In genomic region chr2:159285929-159286708, GRCh38 we compare ENCODE assay signal across 1 cellular context.
A peak's percentile ranks its signal among the peaks of the same experiment; 100 is the strongest.
TF ChIP-seq lines count a peak whose summit lies in the region.

Gene WDSUB1, minus strand, starts transcription at chr2:159286703. Its CDS starts 3,634 bp downstream, at chr2:159283069.

TF ChIP-seq in WTC11, 78 proteins besides CTCF, POLR2A, EP300 and RAD21 (continued from another document and continues in another):
- 0 out of 2 replicates have a peak, but pooled peaks have one; percentile 53 for TF ChIP-seq ZNF263 (CRISPR knock-in tag; IDR thresholded peaks at IDR 0.05; ENCODE audit: low read depth)
- TF ChIP-seq, protein P1, sequence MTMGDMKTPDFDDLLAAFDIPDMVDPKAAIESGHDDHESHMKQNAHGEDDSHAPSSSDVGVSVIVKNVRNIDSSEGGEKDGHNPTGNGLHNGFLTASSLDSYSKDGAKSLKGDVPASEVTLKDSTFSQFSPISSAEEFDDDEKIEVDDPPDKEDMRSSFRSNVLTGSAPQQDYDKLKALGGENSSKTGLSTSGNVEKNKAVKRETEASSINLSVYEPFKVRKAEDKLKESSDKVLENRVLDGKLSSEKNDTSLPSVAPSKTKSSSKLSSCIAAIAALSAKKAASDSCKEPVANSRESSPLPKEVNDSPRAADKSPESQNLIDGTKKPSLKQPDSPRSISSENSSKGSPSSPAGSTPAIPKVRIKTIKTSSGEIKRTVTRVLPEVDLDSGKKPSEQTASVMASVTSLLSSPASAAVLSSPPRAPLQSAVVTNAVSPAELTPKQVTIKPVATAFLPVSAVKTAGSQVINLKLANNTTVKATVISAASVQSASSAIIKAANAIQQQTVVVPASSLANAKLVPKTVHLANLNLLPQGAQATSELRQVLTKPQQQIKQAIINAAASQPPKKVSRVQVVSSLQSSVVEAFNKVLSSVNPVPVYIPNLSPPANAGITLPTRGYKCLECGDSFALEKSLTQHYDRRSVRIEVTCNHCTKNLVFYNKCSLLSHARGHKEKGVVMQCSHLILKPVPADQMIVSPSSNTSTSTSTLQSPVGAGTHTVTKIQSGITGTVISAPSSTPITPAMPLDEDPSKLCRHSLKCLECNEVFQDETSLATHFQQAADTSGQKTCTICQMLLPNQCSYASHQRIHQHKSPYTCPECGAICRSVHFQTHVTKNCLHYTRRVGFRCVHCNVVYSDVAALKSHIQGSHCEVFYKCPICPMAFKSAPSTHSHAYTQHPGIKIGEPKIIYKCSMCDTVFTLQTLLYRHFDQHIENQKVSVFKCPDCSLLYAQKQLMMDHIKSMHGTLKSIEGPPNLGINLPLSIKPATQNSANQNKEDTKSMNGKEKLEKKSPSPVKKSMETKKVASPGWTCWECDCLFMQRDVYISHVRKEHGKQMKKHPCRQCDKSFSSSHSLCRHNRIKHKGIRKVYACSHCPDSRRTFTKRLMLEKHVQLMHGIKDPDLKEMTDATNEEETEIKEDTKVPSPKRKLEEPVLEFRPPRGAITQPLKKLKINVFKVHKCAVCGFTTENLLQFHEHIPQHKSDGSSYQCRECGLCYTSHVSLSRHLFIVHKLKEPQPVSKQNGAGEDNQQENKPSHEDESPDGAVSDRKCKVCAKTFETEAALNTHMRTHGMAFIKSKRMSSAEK (CRISPR knock-in tag; IDR thresholded peaks at IDR 0.05; ENCODE audit: borderline replicate concordance), result no peak
- no peak for TF ChIP-seq ZNF425 (CRISPR knock-in tag; conservative IDR thresholded peaks at IDR 0.05)
- TF ChIP-seq, protein P2, sequence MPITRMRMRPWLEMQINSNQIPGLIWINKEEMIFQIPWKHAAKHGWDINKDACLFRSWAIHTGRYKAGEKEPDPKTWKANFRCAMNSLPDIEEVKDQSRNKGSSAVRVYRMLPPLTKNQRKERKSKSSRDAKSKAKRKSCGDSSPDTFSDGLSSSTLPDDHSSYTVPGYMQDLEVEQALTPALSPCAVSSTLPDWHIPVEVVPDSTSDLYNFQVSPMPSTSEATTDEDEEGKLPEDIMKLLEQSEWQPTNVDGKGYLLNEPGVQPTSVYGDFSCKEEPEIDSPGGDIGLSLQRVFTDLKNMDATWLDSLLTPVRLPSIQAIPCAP (CRISPR knock-in tag; IDR thresholded peaks at IDR 0.05), result no peak
- TF ChIP-seq ZNF317 (CRISPR knock-in tag; IDR thresholded peaks at IDR 0.05; ENCODE audit: borderline replicate concordance, low read depth), result peak; percentile 35; the same call in 1 of the 2 replicates
- TF ChIP-seq ZNF416 (CRISPR knock-in tag; IDR thresholded peaks at IDR 0.05), result no peak
- no peak; the same call in 1 of the 2 replicates for TF ChIP-seq ZNF232 (CRISPR knock-in tag; IDR thresholded peaks at IDR 0.05)
- peak; percentile 92 for TF ChIP-seq USF1 (CRISPR knock-in tag; IDR thresholded peaks at IDR 0.05)
- TF ChIP-seq JAZF1 (CRISPR knock-in tag; IDR thresholded peaks at IDR 0.05), result no peak
- peak; percentile 93 for TF ChIP-seq FOXP4 (CRISPR knock-in tag; IDR thresholded peaks at IDR 0.05)
- peak; percentile 85; the same call in 1 of the 2 replicates for TF ChIP-seq MYBL2 (CRISPR knock-in tag; IDR thresholded peaks at IDR 0.05)
- peak; percentile 95 for TF ChIP-seq ZBTB43 (CRISPR knock-in tag; IDR thresholded peaks at IDR 0.05)
- TF ChIP-seq PRRX2 (CRISPR knock-in tag; IDR thresholded peaks at IDR 0.05), result no peak
- 0 out of 2 replicates have a peak, but pooled peaks have one; percentile 38 for TF ChIP-seq PREB (CRISPR knock-in tag; IDR thresholded peaks at IDR 0.05; ENCODE audit: borderline replicate concordance)
- TF ChIP-seq ERG (CRISPR knock-in tag; IDR thresholded peaks at IDR 0.05), result no peak
- TF ChIP-seq AR (CRISPR knock-in tag; IDR thresholded peaks at IDR 0.05), result no peak
- TF ChIP-seq TEAD1 (CRISPR knock-in tag; IDR thresholded peaks at IDR 0.05), result peak; percentile 90
- TF ChIP-seq, protein P3, sequence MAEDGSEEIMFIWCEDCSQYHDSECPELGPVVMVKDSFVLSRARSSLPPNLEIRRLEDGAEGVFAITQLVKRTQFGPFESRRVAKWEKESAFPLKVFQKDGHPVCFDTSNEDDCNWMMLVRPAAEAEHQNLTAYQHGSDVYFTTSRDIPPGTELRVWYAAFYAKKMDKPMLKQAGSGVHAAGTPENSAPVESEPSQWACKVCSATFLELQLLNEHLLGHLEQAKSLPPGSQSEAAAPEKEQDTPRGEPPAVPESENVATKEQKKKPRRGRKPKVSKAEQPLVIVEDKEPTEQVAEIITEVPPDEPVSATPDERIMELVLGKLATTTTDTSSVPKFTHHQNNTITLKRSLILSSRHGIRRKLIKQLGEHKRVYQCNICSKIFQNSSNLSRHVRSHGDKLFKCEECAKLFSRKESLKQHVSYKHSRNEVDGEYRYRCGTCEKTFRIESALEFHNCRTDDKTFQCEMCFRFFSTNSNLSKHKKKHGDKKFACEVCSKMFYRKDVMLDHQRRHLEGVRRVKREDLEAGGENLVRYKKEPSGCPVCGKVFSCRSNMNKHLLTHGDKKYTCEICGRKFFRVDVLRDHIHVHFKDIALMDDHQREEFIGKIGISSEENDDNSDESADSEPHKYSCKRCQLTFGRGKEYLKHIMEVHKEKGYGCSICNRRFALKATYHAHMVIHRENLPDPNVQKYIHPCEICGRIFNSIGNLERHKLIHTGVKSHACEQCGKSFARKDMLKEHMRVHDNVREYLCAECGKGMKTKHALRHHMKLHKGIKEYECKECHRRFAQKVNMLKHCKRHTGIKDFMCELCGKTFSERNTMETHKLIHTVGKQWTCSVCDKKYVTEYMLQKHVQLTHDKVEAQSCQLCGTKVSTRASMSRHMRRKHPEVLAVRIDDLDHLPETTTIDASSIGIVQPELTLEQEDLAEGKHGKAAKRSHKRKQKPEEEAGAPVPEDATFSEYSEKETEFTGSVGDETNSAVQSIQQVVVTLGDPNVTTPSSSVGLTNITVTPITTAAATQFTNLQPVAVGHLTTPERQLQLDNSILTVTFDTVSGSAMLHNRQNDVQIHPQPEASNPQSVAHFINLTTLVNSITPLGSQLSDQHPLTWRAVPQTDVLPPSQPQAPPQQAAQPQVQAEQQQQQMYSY (CRISPR knock-in tag; IDR thresholded peaks at IDR 0.05), result no peak
- TF ChIP-seq GTF2I (CRISPR knock-in tag; conservative IDR thresholded peaks at IDR 0.05), result no peak
- TF ChIP-seq ATF1 (CRISPR knock-in tag; IDR thresholded peaks at IDR 0.05), result peak; percentile 90
- TF ChIP-seq FOXJ3 (CRISPR knock-in tag; IDR thresholded peaks at IDR 0.05; ENCODE audit: borderline replicate concordance), result no peak
- 0 out of 2 replicates have a peak, but pooled peaks have one; percentile 57 for TF ChIP-seq ZNF138 (CRISPR knock-in tag; conservative IDR thresholded peaks at IDR 0.05)
- TF ChIP-seq, protein P4, sequence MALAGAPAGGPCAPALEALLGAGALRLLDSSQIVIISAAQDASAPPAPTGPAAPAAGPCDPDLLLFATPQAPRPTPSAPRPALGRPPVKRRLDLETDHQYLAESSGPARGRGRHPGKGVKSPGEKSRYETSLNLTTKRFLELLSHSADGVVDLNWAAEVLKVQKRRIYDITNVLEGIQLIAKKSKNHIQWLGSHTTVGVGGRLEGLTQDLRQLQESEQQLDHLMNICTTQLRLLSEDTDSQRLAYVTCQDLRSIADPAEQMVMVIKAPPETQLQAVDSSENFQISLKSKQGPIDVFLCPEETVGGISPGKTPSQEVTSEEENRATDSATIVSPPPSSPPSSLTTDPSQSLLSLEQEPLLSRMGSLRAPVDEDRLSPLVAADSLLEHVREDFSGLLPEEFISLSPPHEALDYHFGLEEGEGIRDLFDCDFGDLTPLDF (CRISPR knock-in tag; IDR thresholded peaks at IDR 0.05), result 0 out of 2 replicates have a peak, but pooled peaks have one; percentile 59
- peak; percentile 98 for TF ChIP-seq FOXP1 (CRISPR knock-in tag; IDR thresholded peaks at IDR 0.05; ENCODE audit: borderline replicate concordance)
- no peak for TF ChIP-seq MXD4 (CRISPR knock-in tag; IDR thresholded peaks at IDR 0.05; ENCODE audit: borderline replicate concordance)
- 0 out of 2 replicates have a peak, but pooled peaks have one; percentile 32 for TF ChIP-seq ZNF512 (CRISPR knock-in tag; IDR thresholded peaks at IDR 0.05; ENCODE audit: borderline replicate concordance)
